In the genomic region with DNA sequence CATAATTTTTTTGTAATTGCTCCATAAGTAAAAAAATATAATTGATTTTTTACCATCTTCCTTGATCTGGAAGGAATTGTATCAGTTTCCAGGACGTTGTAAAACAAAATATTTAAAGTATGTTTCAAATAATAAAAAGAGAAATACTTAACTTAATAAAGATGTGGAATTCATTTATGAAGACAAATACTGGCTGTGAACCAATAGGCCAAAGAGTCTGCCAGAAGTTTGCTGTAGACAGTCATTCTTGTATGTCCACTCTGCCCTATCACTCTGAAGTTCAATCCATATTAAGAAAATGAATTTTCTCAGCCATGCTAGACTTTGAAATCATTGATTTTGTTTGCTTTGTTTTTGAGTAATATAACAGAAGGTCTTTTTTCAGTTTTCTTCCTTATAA, we compare ENCODE assay signal across 27 cellular contexts.
"Had no signal": no experiment of that assay in that cellular context is flagged by ENCODE, and none has a peak within 500 bp of the region (broad histone marks: within the 10 kb centered on the region; RNA-seq: fewer than 3 reads in every experiment).

No MANE protein-coding gene starts in this region.

- H3K36me3 ChIP-seq: left lung, ovary, right atrium auricular region, tibial artery, WERI-Rb-1 had no signal

- H3K27ac Mint-ChIP-seq: activated CD8-positive, alpha-beta T cell treated with anti-CD3 and anti-CD28 coated beads, Interleukin-2, amount 10 ng/mL, durations not matched to agents 7 days and 5 days; activated naive CD8-positive, alpha-beta T cell treated with anti-CD3 and anti-CD28 coated beads, Interleukin-2, amount 50 U/mL, for 24 hours; activated T-helper 1 cell treated with anti-CD3 and anti-CD28 coated beads, Interleukin-12 subunit alpha, Interleukin-12 subunit beta, Interleukin-2, Interleukin-4 antibody, amounts not matched to agents 30 ng/mL and 10 ng/mL and 1 ng/mL, durations not matched to agents 14 hours and 24 hours and 36 hours; dendritic cell treated with granulocyte-macrophage colony-stimulating factor and Interleukin-4, amounts not matched to agents 40 ng/mL and 50 ng/mL, for 4 days; natural killer cell; T-cell had no signal

- H3K4me1 ChIP-seq: body of pancreas had no signal

- H3K27me3 ChIP-seq: body of pancreas, left lung, ovary, right atrium auricular region, tibial artery had no signal

- H3K9me3 ChIP-seq: body of pancreas, left lung, ovary, psoas muscle, right atrium auricular region, tibial artery had no signal

- H3K9me3 Mint-ChIP-seq: activated naive CD8-positive, alpha-beta T cell treated with anti-CD3 and anti-CD28 coated beads, Interleukin-2, amount 50 U/mL, for 24 hours; activated T-helper 1 cell treated with anti-CD3 and anti-CD28 coated beads, Interleukin-12 subunit alpha, Interleukin-12 subunit beta, Interleukin-2, Interleukin-4 antibody, amounts not matched to agents 30 ng/mL and 10 ng/mL and 1 ng/mL, durations not matched to agents 14 hours and 24 hours and 36 hours; dendritic cell treated with granulocyte-macrophage colony-stimulating factor and Interleukin-4, amounts not matched to agents 40 ng/mL and 50 ng/mL, for 4 days; natural killer cell; T-cell had no signal

- H3K36me3 Mint-ChIP-seq: natural killer cell, T-cell had no signal

- H3K4me1 Mint-ChIP-seq: natural killer cell, T-cell had no signal

- ATAC-seq: activated CD8-positive, alpha-beta T cell treated with anti-CD3 and anti-CD28 coated beads, Interleukin-2, amount 10 ng/mL, durations not matched to agents 7 days and 5 days; activated naive CD8-positive, alpha-beta T cell treated with anti-CD3 and anti-CD28 coated beads, Interleukin-2, amount 50 U/mL, for 24 hours; body of pancreas; esophagus mucosa; left lung; natural killer cell; T-cell had no signal

- DNase-seq: activated CD4-positive, alpha-beta T cell treated with anti-CD3 and anti-CD28 coated beads, Interleukin-2, amount 50 U/mL, for 1 hour; activated CD4-positive, CD25-positive, alpha-beta regulatory T cell treated with anti-CD3 and anti-CD28 coated beads, Interleukin-2, amount 50 U/mL, for 72 hours; activated CD8-positive, alpha-beta T cell treated with anti-CD3 and anti-CD28 coated beads, Interleukin-2, amount 10 ng/mL, durations not matched to agents 7 days and 5 days; activated gamma-delta T cell; activated naive CD4-positive, alpha-beta T cell treated with anti-CD3 and anti-CD28 coated beads, Interleukin-2, amount 50 U/mL, for 16 hours; activated naive CD8-positive, alpha-beta T cell treated with anti-CD3 and anti-CD28 coated beads, Interleukin-2, amount 50 U/mL, for 24 hours; anterior cingulate cortex; body of pancreas; effector memory CD4-positive, alpha-beta T cell; kidney glomerular epithelial cell; left lung; midbrain; natural killer cell; ovary; psoas muscle; stimulated activated CD4-positive, alpha-beta T cell treated with anti-CD3 and anti-CD28 coated beads, Interleukin-4, amount 100 ng/mL, for 24 hours; stimulated activated naive CD4-positive, alpha-beta T cell treated with Interleukin-2 at 50 U/mL for 16 hours; T-cell; tibial artery; WERI-Rb-1 had no signal

- H3K27me3 Mint-ChIP-seq: activated naive CD8-positive, alpha-beta T cell treated with anti-CD3 and anti-CD28 coated beads, Interleukin-2, amount 50 U/mL, for 24 hours had no signal

- H3K27ac ChIP-seq: body of pancreas, left lung, ovary, psoas muscle, right atrium auricular region, WERI-Rb-1 had no signal

- FAIRE-seq: endothelial cell of umbilical vein, TTC549 had no signal

- H3K4me3 ChIP-seq: body of pancreas, left lung, lung, ovary, psoas muscle, right atrium auricular region, tibial artery had no signal

- H3K4me3 Mint-ChIP-seq: activated CD8-positive, alpha-beta T cell treated with anti-CD3 and anti-CD28 coated beads, Interleukin-2, amount 10 ng/mL, durations not matched to agents 7 days and 5 days; activated naive CD8-positive, alpha-beta T cell treated with anti-CD3 and anti-CD28 coated beads, Interleukin-2, amount 50 U/mL, for 24 hours; activated T-helper 1 cell treated with anti-CD3 and anti-CD28 coated beads, Interleukin-12 subunit alpha, Interleukin-12 subunit beta, Interleukin-2, Interleukin-4 antibody, amounts not matched to agents 30 ng/mL and 10 ng/mL and 1 ng/mL, durations not matched to agents 14 hours and 24 hours and 36 hours; dendritic cell treated with granulocyte-macrophage colony-stimulating factor and Interleukin-4, amounts not matched to agents 40 ng/mL and 50 ng/mL, for 4 days; natural killer cell; T-cell had no signal
